Comparison of ENCODE assay signal across 2 cellular contexts in genomic region chr16:86447228-86447627, GRCh38.
TF ChIP-seq lines count a peak whose summit lies in the region.

No MANE protein-coding gene starts in this region.

TF ChIP-seq in HepG2, 621 proteins besides CTCF, POLR2A, EP300 and RAD21:
- TF ChIP-seq ZFX (CRISPR knock-in tag; IDR thresholded peaks at IDR 0.05; ENCODE audit: low read depth) (no peak), ZNF331 (CRISPR knock-in tag; IDR thresholded peaks at IDR 0.05) (peak; percentile 56)

TF ChIP-seq in H1, 55 proteins besides CTCF, POLR2A, EP300 and RAD21:
- TF ChIP-seq E2F6 (IDR thresholded peaks at IDR 0.05) (no peak), ATF3 (IDR thresholded peaks at IDR 0.05; ENCODE audit: insufficient read depth, low read depth, low read length) (no peak), CEBPB (IDR thresholded peaks at IDR 0.05; ENCODE audit: low read depth, low read length) (no peak), CHD1 (IDR thresholded peaks at IDR 0.05; ENCODE audit: low read depth, low read length) (no peak), SP2 (IDR thresholded peaks at IDR 0.05; ENCODE audit: low read length) (no peak), BCL11A (IDR thresholded peaks at IDR 0.05; ENCODE audit: low read depth in 2 of 2, low read length in 2 of 2) (no peak), SRF (IDR thresholded peaks at IDR 0.05; ENCODE audit: low read depth, low read length) (no peak), PHF8 (conservative IDR thresholded peaks at IDR 0.05; ENCODE audit: low read depth, low read length) (no peak), TAF1 (IDR thresholded peaks at IDR 0.05; ENCODE audit: low read depth, low read length) (no peak), EZH2 (IDR thresholded peaks at IDR 0.05; ENCODE audit: low read depth, low read length, severe bottlenecking) (no peak), KDM1A (IDR thresholded peaks at IDR 0.05; ENCODE audit: borderline replicate concordance, low read length) (no peak), YY1 (IDR thresholded peaks at IDR 0.05; ENCODE audit: low read depth, low read length) (no peak), USF2 (IDR thresholded peaks at IDR 0.05; ENCODE audit: low read length) (no peak), POLR2AphosphoS5 (IDR thresholded peaks at IDR 0.05; ENCODE audit: low read depth, low read length) (no peak), SP1 (IDR thresholded peaks at IDR 0.05; ENCODE audit: low read depth, low read length) (no peak), POU5F1 (IDR thresholded peaks at IDR 0.05; ENCODE audit: low read depth, low read length) (no peak), CHD7 (IDR thresholded peaks at IDR 0.05; ENCODE audit: insufficient replicate concordance, low read length) (no peak), KDM4A (IDR thresholded peaks at IDR 0.05; ENCODE audit: low read depth, low read length, severe bottlenecking) (no peak), RBBP5 (IDR thresholded peaks at IDR 0.05; ENCODE audit: borderline replicate concordance, low read depth, low read length) (no peak)
